Comparison of ENCODE assay signal across 8 cellular contexts in the genomic region with DNA sequence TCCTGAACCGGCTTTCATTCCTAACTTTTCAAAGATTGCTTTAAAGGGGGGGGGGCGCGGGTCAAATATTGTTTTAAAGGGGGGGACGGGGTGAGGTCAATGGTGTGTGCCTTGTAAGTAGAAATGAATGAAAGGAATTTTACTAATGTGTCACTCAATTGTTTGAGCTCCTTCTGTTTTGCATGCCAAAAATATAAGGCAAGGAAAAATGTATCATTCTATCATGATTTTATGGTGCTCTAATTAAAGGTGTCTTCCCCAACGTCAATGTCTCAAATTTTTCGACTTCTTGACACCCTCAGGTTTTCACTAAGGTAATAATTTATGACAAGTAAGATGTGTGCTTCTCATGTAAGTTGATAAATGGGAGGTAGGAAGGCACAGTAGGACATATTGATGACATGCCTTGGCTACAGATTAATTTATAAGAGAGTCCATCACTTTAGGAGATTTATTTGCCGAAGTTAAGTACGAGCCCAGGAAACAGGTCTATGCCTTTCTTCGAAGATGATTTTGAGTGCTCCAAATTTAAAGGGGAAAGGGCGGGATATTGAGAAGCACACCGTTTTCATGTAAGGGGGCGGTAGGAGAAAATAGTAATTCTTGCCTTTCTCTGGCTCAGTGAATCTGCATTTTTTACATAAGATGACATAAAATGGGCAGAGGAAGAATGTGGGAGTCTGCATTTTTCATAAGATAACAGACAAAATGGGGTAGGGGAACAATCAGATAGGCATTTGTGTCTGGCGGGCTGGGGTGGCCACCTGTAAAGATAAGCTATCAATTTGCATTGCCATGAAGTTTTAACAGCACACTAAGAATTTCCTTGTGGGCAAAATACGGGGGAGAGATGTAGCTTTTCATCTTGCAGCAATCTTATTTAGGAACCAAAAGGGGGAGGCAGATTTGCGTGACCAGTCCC. TPM values are rescaled to one million over a fixed set of nuclear protein-coding genes. Genes with fewer than 3 reads are reported as not detected.
DNase-seq lines count a peak whose midpoint lies in the region; TF ChIP-seq lines count a peak whose summit lies in the region.

No MANE protein-coding gene starts in this region.

- no peak for TF ChIP-seq POLR2A in NB4 (IDR thresholded peaks at IDR 0.05; ENCODE audit: extremely low read depth, insufficient read length)

- no peaks in the 10 kb centered on the region for H3K36me3 ChIP-seq in neural cell (ENCODE audit: insufficient read depth, low read length)

- intact Hi-C loops in dorsolateral prefrontal cortex (cut with DNase I), result loop anchor here (1.0 to 5.0 kb wide), 3 partner anchors 75 to 148 kb away; partner anchors contain the start of gene RNF138 (in 2 of the 2)

- H3K27me3 ChIP-seq in dorsolateral prefrontal cortex, result no peaks in the 10 kb centered on the region
- no peaks in the 10 kb centered on the region for H3K27me3 ChIP-seq in neural cell (ENCODE audit: insufficient read depth, low read depth, low read length)

- H3K9me3 ChIP-seq in neural cell (ENCODE audit: low read length), result no peaks in the 10 kb centered on the region

- peak overlapping the region; percentile 71 for H3K9ac ChIP-seq in neural cell (ENCODE audit: low read length)

- H3K9me2 ChIP-seq in neural cell (ENCODE audit: insufficient read depth, low read length), result no peaks in the 10 kb centered on the region

- TF ChIP-seq RAD21 in neural cell (conservative IDR thresholded peaks at IDR 0.05), result no peak

- no peak for TF ChIP-seq EP300 in neural cell (conservative IDR thresholded peaks at IDR 0.05; ENCODE audit: poor library complexity, severe bottlenecking)

- peak overlapping the region; percentile 91 for H3K4me2 ChIP-seq in neural cell (ENCODE audit: low read length)

- H3K4me3 ChIP-seq in NB4 (ENCODE audit: low read depth, low read length) (peak overlapping the region; percentile 88), dorsolateral prefrontal cortex (peak overlapping the region; percentile 57 to 96 (median 88)), neural cell (ENCODE audit: low read length) (peak overlapping the region; percentile 100)

- TF ChIP-seq CTCF in C4-2B (conservative IDR thresholded peaks at IDR 0.05) (no peak), NB4 (IDR thresholded peaks at IDR 0.05; ENCODE audit: low read depth, low read length) (no peak), dorsolateral prefrontal cortex (IDR thresholded peaks at IDR 0.05 in 54 of 56, conservative IDR thresholded peaks at IDR 0.05 in 2 of 56; ENCODE audit: low read depth in 1 of 56, partially characterized antibody in 56 of 56) (no peak), neural cell (IDR thresholded peaks at IDR 0.05; ENCODE audit: poor library complexity, severe bottlenecking) (no peak)

- H3F3A ChIP-seq in neural cell (ENCODE audit: insufficient read depth, low read length, poor library complexity, severe bottlenecking), result peaks cover 2% of the 10 kb centered on the region

- H3K27ac ChIP-seq in C4-2B (peak overlapping the region; percentile 92), dorsolateral prefrontal cortex (peak overlapping the region in 37 of 59 donors; percentile 20 to 96 (median 86)), neural cell (ENCODE audit: low read length) (peak overlapping the region; percentile 76)

- peaks cover 31% of the 10 kb centered on the region for H3K79me2 ChIP-seq in neural cell (replicated peaks; ENCODE audit: insufficient read depth, low read length)

- H4K20me1 ChIP-seq in neural cell (ENCODE audit: insufficient read depth), result no peaks in the 10 kb centered on the region

- H2AFZ ChIP-seq in neural cell (ENCODE audit: low read depth, low read length), result peak overlapping the region; percentile 51

- DNase-seq in NB4 (ENCODE audit: low read depth), result peak; percentile 33
- DNase-seq in dorsolateral prefrontal cortex, result no peak
- no peak for DNase-seq in Ammon's horn (ENCODE audit: low spot score)
- DNase-seq in cortex of kidney (lab: John Stamatoyannopoulos, UW), result no peak
- no peak for DNase-seq in NCI-H2227 treated with DMSO at 0.1 percent for 48 hours (lab: John Stamatoyannopoulos, UW)
- DNase-seq in RPMI8226, result no peak

TF ChIP-seq in neural cell, 6 proteins besides CTCF, POLR2A, EP300 and RAD21:
- no peak for TF ChIP-seq MXI1 (conservative IDR thresholded peaks at IDR 0.05; ENCODE audit: poor library complexity, severe bottlenecking)
- TF ChIP-seq, protein P1, sequence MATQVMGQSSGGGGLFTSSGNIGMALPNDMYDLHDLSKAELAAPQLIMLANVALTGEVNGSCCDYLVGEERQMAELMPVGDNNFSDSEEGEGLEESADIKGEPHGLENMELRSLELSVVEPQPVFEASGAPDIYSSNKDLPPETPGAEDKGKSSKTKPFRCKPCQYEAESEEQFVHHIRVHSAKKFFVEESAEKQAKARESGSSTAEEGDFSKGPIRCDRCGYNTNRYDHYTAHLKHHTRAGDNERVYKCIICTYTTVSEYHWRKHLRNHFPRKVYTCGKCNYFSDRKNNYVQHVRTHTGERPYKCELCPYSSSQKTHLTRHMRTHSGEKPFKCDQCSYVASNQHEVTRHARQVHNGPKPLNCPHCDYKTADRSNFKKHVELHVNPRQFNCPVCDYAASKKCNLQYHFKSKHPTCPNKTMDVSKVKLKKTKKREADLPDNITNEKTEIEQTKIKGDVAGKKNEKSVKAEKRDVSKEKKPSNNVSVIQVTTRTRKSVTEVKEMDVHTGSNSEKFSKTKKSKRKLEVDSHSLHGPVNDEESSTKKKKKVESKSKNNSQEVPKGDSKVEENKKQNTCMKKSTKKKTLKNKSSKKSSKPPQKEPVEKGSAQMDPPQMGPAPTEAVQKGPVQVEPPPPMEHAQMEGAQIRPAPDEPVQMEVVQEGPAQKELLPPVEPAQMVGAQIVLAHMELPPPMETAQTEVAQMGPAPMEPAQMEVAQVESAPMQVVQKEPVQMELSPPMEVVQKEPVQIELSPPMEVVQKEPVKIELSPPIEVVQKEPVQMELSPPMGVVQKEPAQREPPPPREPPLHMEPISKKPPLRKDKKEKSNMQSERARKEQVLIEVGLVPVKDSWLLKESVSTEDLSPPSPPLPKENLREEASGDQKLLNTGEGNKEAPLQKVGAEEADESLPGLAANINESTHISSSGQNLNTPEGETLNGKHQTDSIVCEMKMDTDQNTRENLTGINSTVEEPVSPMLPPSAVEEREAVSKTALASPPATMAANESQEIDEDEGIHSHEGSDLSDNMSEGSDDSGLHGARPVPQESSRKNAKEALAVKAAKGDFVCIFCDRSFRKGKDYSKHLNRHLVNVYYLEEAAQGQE (IDR thresholded peaks at IDR 0.05; ENCODE audit: borderline replicate concordance), result no peak

RNA-seq across cellular contexts. Expression of gene TRAPPC8, which starts 1.2 kb away (rescaled TPM):
- total RNA-seq in dorsolateral prefrontal cortex, result 100 to 1,000 TPM in 1 of 120 experiments, 10 to 100 TPM in 119; 37.1 to 100 (median 56.5) TPM
- 57.8 and 60.2 TPM in 2 replicates for polyA plus RNA-seq in neural cell
- polyA minus RNA-seq in neural cell, result 103 and 108 TPM in 2 replicates
